Comparison of ENCODE assay signal across 9 cellular contexts in genomic region chr10:15084502-15084922, GRCh38. TPM values are rescaled to one million over a fixed set of nuclear protein-coding genes. Genes with fewer than 3 reads are reported as not detected.
A peak's percentile ranks its signal among the peaks of the same experiment; 100 is the strongest.
DNase-seq lines count a peak whose midpoint lies in the region; ATAC-seq, FAIRE-seq and TF ChIP-seq lines count a peak whose summit lies in the region.
"Had no signal": no experiment of that assay in that cellular context is flagged by ENCODE, and none has a peak within 500 bp of the region (broad histone marks: within the 10 kb centered on the region; RNA-seq: fewer than 3 reads in every experiment).

No MANE protein-coding gene starts in this region.

- POLR2A ChIA-PET in AG04449 (lab: Yijun Ruan, JAX), result no interaction called here
- POLR2A ChIA-PET in activated CD8-positive, alpha-beta T cell treated with anti-CD3 and anti-CD28 coated beads for 36 hours (lab: Charles Lee), result interaction anchor here (1.6 kb wide), 1 partner anchor 12 kb away, joined by 3 read pairs; no protein-coding TSS in a partner anchor

- CTCF ChIA-PET in AG04449 (lab: Yijun Ruan, JAX), result interaction anchor here (1.2 kb wide), 1 partner anchor 22 kb away, joined by 3 read pairs; no protein-coding TSS in a partner anchor
- CTCF ChIA-PET in activated CD8-positive, alpha-beta T cell treated with anti-CD3 and anti-CD28 coated beads for 36 hours (lab: Charles Lee), result no interaction called here
- CTCF ChIA-PET in activated naive CD4-positive, alpha-beta T cell treated with anti-CD3 and anti-CD28 coated beads for 36 hours (lab: Charles Lee), result no interaction called here

- H3K4me3 ChIP-seq in AG04449 (ENCODE audit: low read depth, low read length) (peak overlapping the region; percentile 41), cardiac muscle cell (no peak overlapping the region)

- H3K27ac ChIP-seq in cardiac muscle cell, result no peak overlapping the region

- no peaks in the 10 kb centered on the region for H3K4me1 Mint-ChIP-seq in activated CD8-positive, alpha-beta T cell treated with anti-CD3 and anti-CD28 coated beads for 36 hours (ENCODE audit: low read depth)
- peaks cover 2% of the 10 kb centered on the region for H3K4me1 Mint-ChIP-seq in activated naive CD4-positive, alpha-beta T cell treated with anti-CD3 and anti-CD28 coated beads for 36 hours (ENCODE audit: low read depth)
- H3K4me1 Mint-ChIP-seq: central memory CD8-positive, alpha-beta T cell had no signal

- TF ChIP-seq CTCF in AG04449 (IDR thresholded peaks at IDR 0.05; ENCODE audit: insufficient read depth, low read length, missing control alignments) (no peak), cardiac muscle cell (IDR thresholded peaks at IDR 0.05; ENCODE audit: low read depth, low read length) (no peak)
- no peak for TF ChIP-seq CTCF in activated CD8-positive, alpha-beta T cell treated with anti-CD3 and anti-CD28 coated beads for 36 hours (IDR thresholded peaks at IDR 0.05)

- H3K36me3 ChIP-seq in cardiac muscle cell, result no peaks in the 10 kb centered on the region

- no peaks in the 10 kb centered on the region for H3K36me3 Mint-ChIP-seq in activated CD8-positive, alpha-beta T cell treated with anti-CD3 and anti-CD28 coated beads for 36 hours (ENCODE audit: low read depth)
- H3K36me3 Mint-ChIP-seq in activated naive CD4-positive, alpha-beta T cell treated with anti-CD3 and anti-CD28 coated beads for 36 hours (ENCODE audit: low read depth), result no peaks in the 10 kb centered on the region

- H3K27ac Mint-ChIP-seq in activated CD8-positive, alpha-beta T cell treated with anti-CD3 and anti-CD28 coated beads for 36 hours, result no peak overlapping the region
- no peak overlapping the region for H3K27ac Mint-ChIP-seq in activated naive CD4-positive, alpha-beta T cell treated with anti-CD3 and anti-CD28 coated beads for 36 hours

- H3K27me3 Mint-ChIP-seq in activated CD8-positive, alpha-beta T cell treated with anti-CD3 and anti-CD28 coated beads for 36 hours, result no peaks in the 10 kb centered on the region
- no peaks in the 10 kb centered on the region for H3K27me3 Mint-ChIP-seq in activated naive CD4-positive, alpha-beta T cell treated with anti-CD3 and anti-CD28 coated beads for 36 hours (ENCODE audit: low read depth)

- H3K4me1 ChIP-seq in cardiac muscle cell (ENCODE audit: low read depth), result no peaks in the 10 kb centered on the region

- FAIRE-seq in HTR-8/SVneo (lab: Jason Lieb, UNC), result peak; percentile 90
- no peak for FAIRE-seq in GM12892 (lab: Jason Lieb, UNC)

- intact Hi-C loops in activated CD8-positive, alpha-beta T cell treated with anti-CD3 and anti-CD28 coated beads for 36 hours (cut with micrococcal nuclease), result no loop called here
- intact Hi-C loops in activated naive CD4-positive, alpha-beta T cell treated with anti-CD3 and anti-CD28 coated beads for 36 hours (cut with micrococcal nuclease), result no loop called here

- peak overlapping the region; percentile 32 for H3K4me3 Mint-ChIP-seq in activated CD8-positive, alpha-beta T cell treated with anti-CD3 and anti-CD28 coated beads for 36 hours
- no peak overlapping the region for H3K4me3 Mint-ChIP-seq in activated naive CD4-positive, alpha-beta T cell treated with anti-CD3 and anti-CD28 coated beads for 36 hours
- H3K4me3 Mint-ChIP-seq: central memory CD8-positive, alpha-beta T cell had no signal

- TF ChIP-seq POLR2A in GM12892 (IDR thresholded peaks at IDR 0.05; ENCODE audit: low read depth, low read length), result no peak

- H3K9me3 ChIP-seq in cardiac muscle cell (ENCODE audit: low read depth), result no peaks in the 10 kb centered on the region

- H3K27me3 ChIP-seq in cardiac muscle cell, result no peaks in the 10 kb centered on the region

- no peak for ATAC-seq in activated CD8-positive, alpha-beta T cell treated with anti-CD3 and anti-CD28 coated beads for 36 hours

- DNase-seq in AG04449 (ENCODE audit: low read depth, low spot score) (peak; percentile 52), HTR-8/SVneo (ENCODE audit: insufficient read length, low spot score) (peak; percentile 67), cardiac muscle cell (ENCODE audit: low read depth in 1 of 2, low spot score in 1 of 2) (peak; percentile 14 to 98), pons (ENCODE audit: low spot score) (peak; percentile 76), GM12892 (ENCODE audit: insufficient read length) (no peak), activated gamma-delta T cell treated with Interleukin-2 at 50 U/mL for 16 hours (no peak)
- DNase-seq in activated CD8-positive, alpha-beta T cell treated with anti-CD3 and anti-CD28 coated beads for 36 hours, result no peak
- no peak for DNase-seq in activated naive CD4-positive, alpha-beta T cell treated with anti-CD3 and anti-CD28 coated beads for 36 hours

- no peaks in the 10 kb centered on the region for H3K9me3 Mint-ChIP-seq in activated CD8-positive, alpha-beta T cell treated with anti-CD3 and anti-CD28 coated beads for 36 hours
- H3K9me3 Mint-ChIP-seq in activated naive CD4-positive, alpha-beta T cell treated with anti-CD3 and anti-CD28 coated beads for 36 hours, result no peaks in the 10 kb centered on the region
- H3K9me3 Mint-ChIP-seq: central memory CD8-positive, alpha-beta T cell had no signal

RNA-seq across cellular contexts. Expression of gene ACBD7, which starts 4.1 kb away (rescaled TPM):
- 1 to 10 TPM; 1.6 to 2.0 TPM for total RNA-seq in activated CD8-positive, alpha-beta T cell treated with anti-CD3 and anti-CD28 coated beads for 36 hours
- total RNA-seq in cardiac muscle cell, result 4.2 and 15.4 TPM in 2 replicates
- polyA plus RNA-seq in cardiac muscle cell, result 1.2 and 2.1 TPM in 2 replicates
- polyA plus RNA-seq in GM12892 (2012; ENCODE audit: missing spikeins), result 0.47 TPM
- total RNA-seq in activated naive CD4-positive, alpha-beta T cell treated with anti-CD3 and anti-CD28 coated beads for 36 hours, result under 1 TPM; 0.72 to 0.94 TPM

RNA-seq across cellular contexts. Expression of gene RPP38, which starts 12.6 kb away (rescaled TPM):
- 10 to 100 TPM; 16.2 to 24.2 TPM for total RNA-seq in activated CD8-positive, alpha-beta T cell treated with anti-CD3 and anti-CD28 coated beads for 36 hours
- 14.3 and 18.0 TPM in 2 replicates for total RNA-seq in cardiac muscle cell
- polyA plus RNA-seq in cardiac muscle cell, result 20.0 and 25.2 TPM in 2 replicates
- 22.6 TPM for polyA plus RNA-seq in GM12892 (2012; ENCODE audit: missing spikeins)
- 10 to 100 TPM; 15.6 to 16.3 TPM for total RNA-seq in activated naive CD4-positive, alpha-beta T cell treated with anti-CD3 and anti-CD28 coated beads for 36 hours

RNA-seq across cellular contexts. Expression of gene OLAH, which starts 40.8 kb away (rescaled TPM):
- under 1 TPM; 0.32 to 0.63 TPM for total RNA-seq in activated CD8-positive, alpha-beta T cell treated with anti-CD3 and anti-CD28 coated beads for 36 hours
- total RNA-seq in cardiac muscle cell, result not detected in 2 replicates
- polyA plus RNA-seq in cardiac muscle cell, result not detected in 2 replicates
- 0.38 TPM for polyA plus RNA-seq in GM12892 (2012; ENCODE audit: missing spikeins)
- under 1 TPM in 1 of 2 experiments, not detected in 1; 0.74 TPM for total RNA-seq in activated naive CD4-positive, alpha-beta T cell treated with anti-CD3 and anti-CD28 coated beads for 36 hours

Comparison
In these comparisons a context has a peak if more than half of its experiments do, and no peak if none do; other contexts are left out.
1. DNase-seq: peak in AG04449 (single experiment), HTR-8/SVneo (single experiment), cardiac muscle cell (2 of 2) and pons (single experiment); none in activated CD8-positive, alpha-beta T cell treated with anti-CD3 and anti-CD28 coated beads for 36 hours (single experiment), GM12892 (single experiment), activated gamma-delta T cell treated with Interleukin-2 at 50 U/mL for 16 hours (single experiment) and activated naive CD4-positive, alpha-beta T cell treated with anti-CD3 and anti-CD28 coated beads for 36 hours (single experiment).